8 cellular contexts compared by ENCODE assay signal in genomic region chr5:137735531-137736284, GRCh38. TPM values are rescaled to one million over a fixed set of nuclear protein-coding genes. Genes with fewer than 3 reads are reported as not detected.
A peak's percentile ranks its signal among the peaks of the same experiment; 100 is the strongest.
DNase-seq lines count a peak whose midpoint lies in the region; ATAC-seq, FAIRE-seq and TF ChIP-seq lines count a peak whose summit lies in the region.

A gene with protein sequence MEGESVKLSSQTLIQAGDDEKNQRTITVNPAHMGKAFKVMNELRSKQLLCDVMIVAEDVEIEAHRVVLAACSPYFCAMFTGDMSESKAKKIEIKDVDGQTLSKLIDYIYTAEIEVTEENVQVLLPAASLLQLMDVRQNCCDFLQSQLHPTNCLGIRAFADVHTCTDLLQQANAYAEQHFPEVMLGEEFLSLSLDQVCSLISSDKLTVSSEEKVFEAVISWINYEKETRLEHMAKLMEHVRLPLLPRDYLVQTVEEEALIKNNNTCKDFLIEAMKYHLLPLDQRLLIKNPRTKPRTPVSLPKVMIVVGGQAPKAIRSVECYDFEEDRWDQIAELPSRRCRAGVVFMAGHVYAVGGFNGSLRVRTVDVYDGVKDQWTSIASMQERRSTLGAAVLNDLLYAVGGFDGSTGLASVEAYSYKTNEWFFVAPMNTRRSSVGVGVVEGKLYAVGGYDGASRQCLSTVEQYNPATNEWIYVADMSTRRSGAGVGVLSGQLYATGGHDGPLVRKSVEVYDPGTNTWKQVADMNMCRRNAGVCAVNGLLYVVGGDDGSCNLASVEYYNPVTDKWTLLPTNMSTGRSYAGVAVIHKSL (minus strand): TSS chr5:137736089. CDS start chr5:137735646, 443 bp downstream.

- intact Hi-C loops in PC-3 (cut with micrococcal nuclease) (loop anchor here (1.0 to 2.0 kb wide), 2 partner anchors 75 to 109 kb away; no protein-coding TSS in a partner anchor), ascending aorta (cut with DNase I) (loop anchor here (2.0 to 10.0 kb wide), 2 partner anchors 75 to 531 kb away; no protein-coding TSS in a partner anchor), right cardiac atrium (cut with DNase I) (loop anchor here in 1 of 4 donors (5.0 kb wide), 1 partner anchor 108 kb away; no protein-coding TSS in a partner anchor)

- no peaks in the 10 kb centered on the region for H3F3A ChIP-seq in PC-3 (ENCODE audit: low read length, unreplicated experiment)

- TF ChIP-seq CTCF in PC-3 (conservative IDR thresholded peaks at IDR 0.05; ENCODE audit: low read depth, low read length) (peak; percentile 58), ascending aorta (IDR thresholded peaks at IDR 0.05) (peak in 1 of 3 experiments; percentile 25)

- H3K9me2 ChIP-seq in PC-3 (replicated peaks; ENCODE audit: low read length): no peaks in the 10 kb centered on the region

- no peak within 1 kb of the TSS for H2BK5ac ChIP-seq in trophoblast cell (ENCODE audit: low read depth, low read length, poor library complexity)

- H3K4me3 ChIP-seq in ACC112 (ENCODE audit: low read depth, low read length) (peak within 1 kb of the TSS; percentile 65), PC-3 (ENCODE audit: low read length) (peak within 1 kb of the TSS; percentile 77), ascending aorta (peak within 1 kb of the TSS; percentile 52 to 66), right cardiac atrium (ENCODE audit: low read length) (peak within 1 kb of the TSS; percentile 45), trophoblast cell (ENCODE audit: low read depth, low read length) (peak within 1 kb of the TSS; percentile 51)

- POLR2A ChIA-PET in PC-3 (lab: Charles Lee; ENCODE audit: unreplicated experiment): interaction anchor here (0.6 kb wide), 1 partner anchor 16 kb away, joined by 3 read pairs; no protein-coding TSS in a partner anchor

- H3K27ac ChIP-seq in ACC112 (ENCODE audit: low read depth, low read length) (peak within 1 kb of the TSS; percentile 68), PC-3 (ENCODE audit: low read length) (peak within 1 kb of the TSS; percentile 40), ascending aorta (peak within 1 kb of the TSS; percentile 39 to 55), right cardiac atrium (ENCODE audit: low read length) (peak within 1 kb of the TSS; percentile 47), trophoblast cell (ENCODE audit: low read depth, low read length) (no peak within 1 kb of the TSS)

- no peak within 1 kb of the TSS for H4K12ac ChIP-seq in trophoblast cell (ENCODE audit: low read depth, low read length)

- H3K27me3 ChIP-seq in ACC112 (ENCODE audit: insufficient read depth, low read length) (no peaks in the 10 kb centered on the region), PC-3 (ENCODE audit: low read length) (no peaks in the 10 kb centered on the region), ascending aorta (no peaks in the 10 kb centered on the region), right cardiac atrium (ENCODE audit: control insufficient read depth, insufficient read depth) (no peaks in the 10 kb centered on the region), trophoblast cell (ENCODE audit: insufficient read depth, low read length) (no peaks in the 10 kb centered on the region)

- H2AFZ ChIP-seq in ACC112 (ENCODE audit: low read length, unreplicated experiment) (peak within 1 kb of the TSS; percentile 26), PC-3 (ENCODE audit: low read length) (peak within 1 kb of the TSS; percentile 90), trophoblast cell (ENCODE audit: insufficient read depth, low read length, poor library complexity) (peak within 1 kb of the TSS; percentile 37)

- no peak for DNase-seq in GM18507 (ENCODE audit: extremely low spot score, insufficient read length, low read depth)
- peak; percentile 72 for DNase-seq in PC-3
- DNase-seq in ascending aorta (ENCODE audit: low spot score in 2 of 2): peak in 1 of 2 donors; percentile 70
- DNase-seq in right cardiac atrium: peak; percentile 27 to 73 (median 63)
- no peak for DNase-seq in trophoblast cell
- DNase-seq in GF-D8 (lab: John Stamatoyannopoulos, UW): no peak

- H2BK12ac ChIP-seq in trophoblast cell (ENCODE audit: low read length): no peak within 1 kb of the TSS

- peak within 1 kb of the TSS; percentile 31 for H4K8ac ChIP-seq in trophoblast cell (ENCODE audit: low read depth, low read length)

- BruUV-seq in PC-3 (replicated peaks; lab: Mats Ljungman, UMichigan): TSS peak; percentile 46

- H3K79me2 ChIP-seq in ACC112 (ENCODE audit: control insufficient read depth, insufficient read depth, low read length, unreplicated experiment) (no peaks in the 10 kb centered on the region), PC-3 (ENCODE audit: low read length) (peaks cover 19% of the 10 kb centered on the region; the same call in 1 of the 2 replicates), trophoblast cell (ENCODE audit: control insufficient read depth, insufficient read depth, low read length, poor library complexity) (no peaks in the 10 kb centered on the region)

- no peak within 1 kb of the TSS for H3K18ac ChIP-seq in trophoblast cell (ENCODE audit: low read length)

- WGBS in right cardiac atrium: under 1% methylated on average over 12 of the region's 12 CpGs
- WGBS in trophoblast cell (ENCODE audit: extremely low coverage, insufficient coverage, insufficient read length): no CpG with 5 or more reads among the region's 12 CpGs

- no peak within 1 kb of the TSS for H3K14ac ChIP-seq in trophoblast cell (ENCODE audit: low read length)

- peak; percentile 65 for FAIRE-seq in GM18507 (lab: Jason Lieb, UNC)

- H3K4me2 ChIP-seq in PC-3 (ENCODE audit: low read length) (peak within 1 kb of the TSS; percentile 95), trophoblast cell (ENCODE audit: low read length) (peak within 1 kb of the TSS; percentile 66)

- no peak within 1 kb of the TSS for H4K91ac ChIP-seq in trophoblast cell (ENCODE audit: low read depth, low read length)

- CTCF ChIA-PET in PC-3 (lab: Charles Lee): interaction anchor here (0.6 to 2.6 kb wide), 3 partner anchors 75 to 136 kb away, joined by 3 to 16 read pairs (median 7); no protein-coding TSS in a partner anchor

- no peaks in the 10 kb centered on the region for H3K79me1 ChIP-seq in trophoblast cell (ENCODE audit: low read length)

- H2AK5ac ChIP-seq in trophoblast cell (ENCODE audit: low read length): no peak within 1 kb of the TSS

- peak within 1 kb of the TSS; percentile 50 for H3K9ac ChIP-seq in PC-3 (ENCODE audit: low read length)
- H3K9ac ChIP-seq in trophoblast cell (ENCODE audit: low read length): no peak within 1 kb of the TSS

- H3K4ac ChIP-seq in trophoblast cell (ENCODE audit: low read depth, low read length): no peak within 1 kb of the TSS

- peaks cover 38% of the 10 kb centered on the region for H3K4me1 ChIP-seq in ACC112 (ENCODE audit: control insufficient read depth, insufficient read depth, low read length, unreplicated experiment)
- peaks cover 40% of the 10 kb centered on the region for H3K4me1 ChIP-seq in PC-3 (ENCODE audit: insufficient read depth, low read length)
- H3K4me1 ChIP-seq in ascending aorta: peaks cover 0 to 7% of the 10 kb centered on the region in 2 donors
- peaks cover 13% of the 10 kb centered on the region for H3K4me1 ChIP-seq in right cardiac atrium (ENCODE audit: control insufficient read depth, insufficient read depth, low read length)
- H3K4me1 ChIP-seq in trophoblast cell (ENCODE audit: control insufficient read depth in 1 of 2, insufficient read depth in 2 of 2, low read length in 2 of 2): peaks cover 2 to 8% of the 10 kb centered on the region in 2 experiments

- H3K9me3 ChIP-seq in PC-3 (ENCODE audit: low read length) (no peaks in the 10 kb centered on the region), ascending aorta (no peaks in the 10 kb centered on the region), right cardiac atrium (ENCODE audit: control insufficient read depth, low read length) (no peaks in the 10 kb centered on the region), trophoblast cell (ENCODE audit: insufficient read depth, low read depth, low read length) (no peaks in the 10 kb centered on the region)

- H4K20me1 ChIP-seq in PC-3 (ENCODE audit: low read length): no peaks in the 10 kb centered on the region

- ATAC-seq in HG03066 (IDR thresholded peaks at IDR 0.05; ENCODE audit: low read depth, unreplicated experiment) (peak; percentile 52), PC-3 (peak; percentile 82), right cardiac atrium (peak; percentile 68 to 72)

- no peak within 1 kb of the TSS for H2BK120ac ChIP-seq in trophoblast cell (ENCODE audit: insufficient read depth, low read length, poor library complexity)

- H3K36me3 ChIP-seq in ACC112 (ENCODE audit: insufficient read depth, low read length) (no peaks in the 10 kb centered on the region), PC-3 (ENCODE audit: low read depth, low read length) (no peaks in the 10 kb centered on the region), ascending aorta (no peaks in the 10 kb centered on the region), trophoblast cell (ENCODE audit: control insufficient read depth in 1 of 2, insufficient read depth in 2 of 2, low read length in 2 of 2) (no peaks in the 10 kb centered on the region)

- no peak within 1 kb of the TSS for H3K23ac ChIP-seq in trophoblast cell (ENCODE audit: low read length)

RNA-seq across cellular contexts. Expression of the gene that starts here (rescaled TPM):
- 2.9 and 4.0 TPM in 2 replicates for total RNA-seq in PC-3 (2014; rRNA removed)
- 7.5 TPM for total RNA-seq in ascending aorta
- 10 to 100 TPM; 39.6 to 57.7 (median 41.0) TPM for total RNA-seq in right cardiac atrium
- polyA plus RNA-seq in right cardiac atrium: 13.1 TPM
- 0.25 and 0.27 TPM in 2 replicates for polyA plus RNA-seq in trophoblast cell (2013)

Comparison
In these comparisons a context has a peak if more than half of its experiments do, and no peak if none do; other contexts are left out.
1. H2AFZ ChIP-seq: peak in every context shown above with its lines; median percentile 90 in PC-3; 37 in trophoblast cell; 26 in ACC112.
2. DNase-seq: peak in PC-3 (single experiment) and right cardiac atrium (3 of 3); none in GM18507 (single experiment), trophoblast cell (0 of 2) and GF-D8 (single experiment).
3. Peak in every context shown above with its lines, with median percentiles within 50 percentile points of each other: H3K4me3 ChIP-seq and ATAC-seq.